Comparison of ENCODE assay signal across 8 cellular contexts in the genomic region with DNA sequence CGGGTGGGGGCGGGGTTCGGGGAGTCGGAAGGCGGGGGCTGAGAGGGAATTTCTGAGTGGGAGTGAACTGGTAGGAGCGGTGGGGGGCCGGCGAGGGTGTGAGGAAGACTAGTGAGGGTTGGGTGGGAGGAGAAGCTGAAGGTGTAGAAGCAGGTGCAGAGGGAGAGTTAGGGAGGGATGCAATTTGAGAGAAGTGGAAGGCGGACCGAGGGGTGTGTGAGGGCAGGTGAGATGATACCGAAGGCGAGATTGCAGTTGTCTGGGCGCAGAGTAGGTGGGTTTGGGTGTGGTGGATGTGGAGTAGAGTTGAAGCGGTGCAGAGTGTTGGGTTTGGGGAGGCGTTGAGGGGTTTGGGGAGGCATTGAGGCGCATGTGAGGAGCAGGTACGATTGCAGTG. TPM values are rescaled to one million over a fixed set of nuclear protein-coding genes. Genes with fewer than 3 reads are reported as not detected.
DNase-seq lines count a peak whose midpoint lies in the region; ATAC-seq, FAIRE-seq and TF ChIP-seq lines count a peak whose summit lies in the region.

No MANE protein-coding gene starts in this region.

- no peaks in the 10 kb centered on the region for H3K9me3 ChIP-seq in A549
- H3K9me3 ChIP-seq in GM23248 (ENCODE audit: low read depth) = no peaks in the 10 kb centered on the region
- H3K9me3 ChIP-seq in HepG2 (ENCODE audit: low read length) = no peaks in the 10 kb centered on the region
- H3K9me3 ChIP-seq in tibial nerve = no peaks in the 10 kb centered on the region

- no peaks in the 10 kb centered on the region for H3K27me3 Mint-ChIP-seq in activated T-helper 17 cell treated with anti-CD3 and anti-CD28 coated beads, Interleukin-2, amount 50 U/mL, for 72 hours

- TF ChIP-seq POLR2A in A549 (IDR thresholded peaks at IDR 0.05; ENCODE audit: low read length) = no peak
- TF ChIP-seq POLR2A in HepG2 (IDR thresholded peaks at IDR 0.05; ENCODE audit: insufficient read depth in 1 of 2, low read depth in 2 of 2, low read length in 2 of 2) = no peak
- TF ChIP-seq POLR2A in tibial nerve (IDR thresholded peaks at IDR 0.05) = no peak

- intact Hi-C loops in HepG2 (cut with micrococcal nuclease; ENCODE audit: unreplicated experiment) = loop anchor here (10.0 kb wide), 1 partner anchor 62 kb away; no protein-coding TSS in a partner anchor

- no peaks in the 10 kb centered on the region for H3K9me2 ChIP-seq in GM23248 (ENCODE audit: insufficient read depth)

- peak overlapping the region; percentile 67 to 99 for H3K27ac ChIP-seq in A549
- no peak overlapping the region for H3K27ac ChIP-seq in GM23248
- peak overlapping the region; percentile 42 for H3K27ac ChIP-seq in HepG2 (ENCODE audit: extremely low read length, insufficient read depth, low read length)
- peak overlapping the region; percentile 97 to 100 (median 100) for H3K27ac ChIP-seq in tibial nerve
- H3K27ac ChIP-seq in foreskin keratinocyte = no peak overlapping the region

- H3K79me2 ChIP-seq in GM23248 (ENCODE audit: insufficient read depth) = peaks cover 50% of the 10 kb centered on the region
- peaks cover 35% of the 10 kb centered on the region for H3K79me2 ChIP-seq in HepG2 (ENCODE audit: insufficient read depth, low read length)

- H3K36me3 Mint-ChIP-seq in activated T-helper 17 cell treated with anti-CD3 and anti-CD28 coated beads, Interleukin-2, amount 50 U/mL, for 72 hours (ENCODE audit: low read depth) = peaks cover 7% of the 10 kb centered on the region

- in situ Hi-C loops in GM23248 (cut with MboI) = no loop called here
- in situ Hi-C loops in HepG2 (cut with HindIII; ENCODE audit: extremely low pct_ligation_motif_present, low pct_unique_long_range_greater_than_20kb) = no loop called here

- TF ChIP-seq CTCF in A549 (IDR thresholded peaks at IDR 0.05) (no peak), HepG2 (CRISPR knock-in tag; IDR thresholded peaks at IDR 0.05) (no peak), tibial nerve (IDR thresholded peaks at IDR 0.05) (no peak), foreskin keratinocyte (conservative IDR thresholded peaks at IDR 0.05) (no peak)

- POLR2A ChIA-PET in A549 (lab: Yijun Ruan, JAX) = interaction anchor here (1.1 kb wide), 1 partner anchor 52 kb away, joined by 3 read pairs; no protein-coding TSS in a partner anchor
- POLR2A ChIA-PET in HepG2 (lab: Yijun Ruan, JAX) = interaction anchor here (1.2 kb wide), 1 partner anchor 195 kb away, joined by 4 read pairs; no protein-coding TSS in a partner anchor

- H2AFZ ChIP-seq in GM23248 (no peak overlapping the region), HepG2 (ENCODE audit: low read length) (no peak overlapping the region)

- no peak for TF ChIP-seq EP300 in A549 (IDR thresholded peaks at IDR 0.05)
- no peak for TF ChIP-seq EP300 in HepG2 (IDR thresholded peaks at IDR 0.05; ENCODE audit: low read depth in 2 of 2, low read length in 2 of 2)
- no peak for TF ChIP-seq EP300 in HepG2 (CRISPR knock-in tag; IDR thresholded peaks at IDR 0.05; ENCODE audit: borderline replicate concordance)
- no peak for TF ChIP-seq EP300 in tibial nerve (IDR thresholded peaks at IDR 0.05)

- no peak for DNase-seq in A549 (ENCODE audit: low read depth in 1 of 2, low spot score in 1 of 2)
- no peak for DNase-seq in GM23248
- no peak for DNase-seq in HepG2 (ENCODE audit: low spot score)
- DNase-seq in tibial nerve (ENCODE audit: low spot score in 2 of 2) = no peak
- DNase-seq in SW480 (ENCODE audit: low spot score) = no peak
- no peak for DNase-seq in foreskin keratinocyte
- no peak for DNase-seq in stimulated activated CD4-positive, alpha-beta T cell treated with anti-CD3 and anti-CD28 coated beads, Interleukin-4, amount 100 ng/mL, for 4 hours

- peak; percentile 0 to 2; a peak in 2 of 6 replicates for ATAC-seq in A549
- no peak for ATAC-seq in activated T-helper 17 cell treated with anti-CD3 and anti-CD28 coated beads, Interleukin-2, amount 50 U/mL, for 72 hours (replicated peaks)
- ATAC-seq in HepG2 = no peak
- no peak for ATAC-seq in foreskin keratinocyte

- FAIRE-seq in A549 (lab: Jason Lieb, UNC) (no peak), HepG2 (lab: Jason Lieb, UNC) (no peak)

- H3K27me3 ChIP-seq in GM23248 (replicated peaks; ENCODE audit: insufficient read depth) (no peaks in the 10 kb centered on the region), HepG2 (ENCODE audit: control insufficient read depth in 1 of 2, insufficient read depth in 2 of 2, low read length in 2 of 2) (no peaks in the 10 kb centered on the region), tibial nerve (no peaks in the 10 kb centered on the region), foreskin keratinocyte (no peaks in the 10 kb centered on the region)

- H3K36me3 ChIP-seq in GM23248 (ENCODE audit: low read depth) = no peaks in the 10 kb centered on the region
- 0 out of 5 replicates have a peak, but pooled peaks cover 2 to 5% of the 10 kb centered on the region in 2 experiments for H3K36me3 ChIP-seq in HepG2 (replicated peaks in 1 of 2; ENCODE audit: control insufficient read depth in 1 of 2, insufficient read depth in 2 of 2, low read length in 2 of 2)
- H3K36me3 ChIP-seq in tibial nerve = no peaks in the 10 kb centered on the region

- H3K4me1 ChIP-seq in A549 (peaks cover 20% of the 10 kb centered on the region), GM23248 (ENCODE audit: insufficient read depth) (peaks cover 12% of the 10 kb centered on the region), HepG2 (ENCODE audit: insufficient read depth, low read length) (peaks cover 49% of the 10 kb centered on the region), tibial nerve (peaks cover 0 to 57% (median 19%) of the 10 kb centered on the region in 4 donors), foreskin keratinocyte (no peaks in the 10 kb centered on the region)

- peak overlapping the region; percentile 83 for H3K4me3 Mint-ChIP-seq in activated T-helper 17 cell treated with anti-CD3 and anti-CD28 coated beads, Interleukin-2, amount 50 U/mL, for 72 hours

- no TSS peak for BruUV-seq in HepG2 (replicated peaks; lab: Mats Ljungman, UMichigan)

- no peaks in the 10 kb centered on the region for H3K9me3 Mint-ChIP-seq in activated T-helper 17 cell treated with anti-CD3 and anti-CD28 coated beads, Interleukin-2, amount 50 U/mL, for 72 hours

- 2% methylated on average over 11 of the region's 17 CpGs for WGBS in A549 (ENCODE audit: missing lambda C conversion rate)
- WGBS in GM23248 (ENCODE audit: low coverage in 1 of 2, low lambda C conversion rate in 2 of 2, missing lambda C conversion rate in 2 of 2), 2 experiments = 6 to 8% methylated on average over 9 to 17 of the region's 17 CpGs
- WGBS in HepG2 (ENCODE audit: low lambda C conversion rate) = 10% methylated on average over 17 of the region's 17 CpGs
- 9 to 10% methylated on average over 17 of the region's 17 CpGs for WGBS in tibial nerve, 2 donors

- peak overlapping the region; percentile 80 for H3K4me2 ChIP-seq in A549
- H3K4me2 ChIP-seq in GM23248 (ENCODE audit: unreplicated experiment) = peak overlapping the region; percentile 76
- H3K4me2 ChIP-seq in HepG2 (ENCODE audit: low read depth, low read length) = peak overlapping the region; percentile 96

- TF ChIP-seq RAD21 in A549 (conservative IDR thresholded peaks at IDR 0.05 in 1 of 2, IDR thresholded peaks at IDR 0.05 in 1 of 2) = no peak
- TF ChIP-seq RAD21 in HepG2 (CRISPR knock-in tag; IDR thresholded peaks at IDR 0.05) = no peak

- peak overlapping the region; percentile 93 for H3K27ac Mint-ChIP-seq in activated T-helper 17 cell treated with anti-CD3 and anti-CD28 coated beads, Interleukin-2, amount 50 U/mL, for 72 hours

- peaks cover 34% of the 10 kb centered on the region for H3K4me1 Mint-ChIP-seq in activated T-helper 17 cell treated with anti-CD3 and anti-CD28 coated beads, Interleukin-2, amount 50 U/mL, for 72 hours

- H3K4me3 ChIP-seq in A549 (peak overlapping the region; percentile 55), GM23248 (peak overlapping the region; percentile 84), HepG2 (replicated peaks in 1 of 3; ENCODE audit: insufficient read depth in 1 of 3, low read depth in 2 of 3, low read length in 3 of 3) (peak overlapping the region; percentile 75 to 98 (median 85)), tibial nerve (peak overlapping the region; percentile 60 to 99 (median 98))

- CTCF ChIA-PET in A549 (lab: Yijun Ruan, JAX) (interaction anchor here (0.6 to 1.2 kb wide), 2 partner anchors 377 to 409 kb away, joined by 3 read pairs; a partner anchor contains a TSS), HepG2 (lab: Yijun Ruan, JAX; ENCODE audit: low intra/inter-chr PET ratio, low total read pairs) (no interaction called here)

- H3K9ac ChIP-seq in GM23248 (peak overlapping the region; percentile 48), HepG2 (ENCODE audit: insufficient read depth, low read depth, low read length) (peak overlapping the region; percentile 66)

- H4K20me1 ChIP-seq in GM23248 (ENCODE audit: insufficient read depth) (peaks cover 5% of the 10 kb centered on the region; the same call in 1 of the 2 replicates), HepG2 (ENCODE audit: insufficient read depth, low read length) (peaks cover 3% of the 10 kb centered on the region; the same call in 1 of the 2 replicates)

- H3F3A ChIP-seq in GM23248 (ENCODE audit: insufficient read depth) = peaks cover 32% of the 10 kb centered on the region

RNA-seq across cellular contexts. Expression of a gene that starts 0.6 kb away (rescaled TPM):
- polyA plus RNA-seq in A549 (2011; rRNA removed) (5.6 and 11.0 TPM in 2 replicates), A549 (2017; fragmentation: RNase III; extraction: RNeasy Plus Mini Kit Qiagen cat#74134 plus additional on column Dnase treatment) (5.5 to 6.0 TPM (median 5.7 TPM) in 3 replicates), GM23248 (2016; fragmentation: Nextera tagmentation; extraction: Ambion mirVana) (12.4 and 15.3 TPM in 2 replicates), HepG2 (2011; rRNA removed) (3.0 and 3.1 TPM in 2 replicates), foreskin keratinocyte (0.69 and 0.80 TPM in 2 replicates)
- 2.4 and 3.1 TPM in 2 replicates for polyA plus RNA-seq in A549 (2012; cell fraction: cytosol; rRNA removed)
- polyA plus RNA-seq in A549 (2012; cell fraction: nucleus; rRNA removed) = 4.4 and 6.2 TPM in 2 replicates
- polyA minus RNA-seq in A549 (2011; rRNA and poly(A)+ RNA removed) = 26.7 and 28.1 TPM in 2 replicates
- 7.7 and 15.0 TPM in 2 replicates for total RNA-seq in GM23248 (2014; rRNA removed; shearing (Covaris generic))
- 10 to 100 TPM; 20.5 to 25.9 TPM for total RNA-seq in activated T-helper 17 cell treated with anti-CD3 and anti-CD28 coated beads, Interleukin-2, amount 50 U/mL, for 72 hours
- total RNA-seq in HepG2 (2016; rRNA removed; fragmentation: Illumina TruSeq; extraction: Trizol) (7.8 and 9.5 TPM in 2 replicates), tibial nerve (10 to 100 TPM; 42.3 to 59.7 (median 45.6) TPM), foreskin keratinocyte (6.3 and 6.5 TPM in 2 replicates)
- 35.6 and 36.1 TPM in 2 replicates for total RNA-seq in HepG2 (2016; cell fraction: cytosol; rRNA removed; fragmentation: Illumina TruSeq; extraction: Trizol; ENCODE audit: low read depth)
- 6.7 and 6.8 TPM in 2 replicates for total RNA-seq in HepG2 (2016; cell fraction: insoluble cytoplasmic fraction; rRNA removed; fragmentation: Illumina TruSeq; extraction: Trizol)
- total RNA-seq in HepG2 (2016; cell fraction: membrane; rRNA removed; fragmentation: Illumina TruSeq; extraction: Trizol) = 16.4 and 21.4 TPM in 2 replicates
- total RNA-seq in HepG2 (2016; cell fraction: nucleus; rRNA removed; fragmentation: Illumina TruSeq; extraction: Trizol) = 19.4 and 22.8 TPM in 2 replicates
- 1.9 and 2.8 TPM in 2 replicates for polyA plus RNA-seq in HepG2 (2011; cell fraction: cytosol; rRNA removed)
- 6.5 and 7.1 TPM in 2 replicates for polyA plus RNA-seq in HepG2 (2011; cell fraction: nucleus; rRNA removed)
- polyA plus RNA-seq in HepG2 (2012) = 5.0 and 6.6 TPM in 2 replicates
- 0.43 and 1.0 TPM in 2 replicates for polyA plus RNA-seq in HepG2 (2016; cell fraction: cytosol; fragmentation: Illumina TruSeq; extraction: Trizol; ENCODE audit: low read depth)
- 5.3 and 6.4 TPM in 2 replicates for polyA plus RNA-seq in HepG2 (2016; cell fraction: insoluble cytoplasmic fraction; fragmentation: Illumina TruSeq; extraction: Trizol; ENCODE audit: low read depth)
- polyA plus RNA-seq in HepG2 (2016; cell fraction: membrane; fragmentation: Illumina TruSeq; extraction: Trizol; ENCODE audit: low read depth) = 0.70 and 0.76 TPM in 2 replicates
- polyA plus RNA-seq in HepG2 (2016; cell fraction: nucleus; fragmentation: Illumina TruSeq; extraction: Trizol; ENCODE audit: insufficient read depth, low read depth) = 11.0 and 11.7 TPM in 2 replicates
- polyA minus RNA-seq in HepG2 (2011; rRNA and poly(A)+ RNA removed; ENCODE audit: low replicate concordance) = 16.4 and 17.8 TPM in 2 replicates
- polyA minus RNA-seq in HepG2 (2011; cell fraction: cytosol; rRNA and poly(A)+ RNA removed) = 9.5 and 11.9 TPM in 2 replicates
- polyA minus RNA-seq in HepG2 (2011; cell fraction: nucleus; rRNA and poly(A)+ RNA removed) = 60.8 and 62.2 TPM in 2 replicates

Comparison
In these comparisons a context has a peak if more than half of its experiments do, and no peak if none do; other contexts are left out.
1. ATAC-seq: peak in A549 (2 of 2); none in activated T-helper 17 cell treated with anti-CD3 and anti-CD28 coated beads, Interleukin-2, amount 50 U/mL, for 72 hours (single experiment), HepG2 (single experiment) and foreskin keratinocyte (single experiment).
2. H3K27ac ChIP-seq: peak in A549 (2 of 2), HepG2 (single experiment) and tibial nerve (4 of 4); none in GM23248 (single experiment) and foreskin keratinocyte (single experiment).
3. Peak in every context shown above with its lines, with median percentiles within 50 percentile points of each other: H3K4me2 ChIP-seq and H3K4me3 ChIP-seq.